Comparison of ENCODE assay signal across 13 cellular contexts in genomic region chr2:2271471-2271941, GRCh38. TPM values are rescaled to one million over a fixed set of nuclear protein-coding genes. Genes with fewer than 3 reads are reported as not detected.
DNase-seq lines count a peak whose midpoint lies in the region; ATAC-seq, FAIRE-seq and TF ChIP-seq lines count a peak whose summit lies in the region.
"Had no signal": no experiment of that assay in that cellular context is flagged by ENCODE, and none has a peak within 500 bp of the region (broad histone marks: within the 10 kb centered on the region; RNA-seq: fewer than 3 reads in every experiment).

No MANE protein-coding gene starts in this region.

- CTCF ChIA-PET in activated CD8-positive, alpha-beta T cell treated with anti-CD3 and anti-CD28 coated beads, Interleukin-2, amount 10 ng/mL, durations not matched to agents 7 days and 5 days (lab: Charles Lee) = no interaction called here

- H3K27me3 ChIP-seq in vagina = no peaks in the 10 kb centered on the region

- no peaks in the 10 kb centered on the region for H3K4me1 Mint-ChIP-seq in activated CD8-positive, alpha-beta T cell treated with anti-CD3 and anti-CD28 coated beads, Interleukin-2, amount 10 ng/mL, durations not matched to agents 7 days and 5 days (ENCODE audit: low read depth)
- H3K4me1 Mint-ChIP-seq: activated CD4-positive, alpha-beta memory T cell treated with anti-CD3 and anti-CD28 coated beads, Interleukin-2, amount 10 ng/mL, durations not matched to agents 7 days and 5 days; stimulated activated naive CD8-positive, alpha-beta T cell treated with anti-CD3 and anti-CD28 coated beads, Interleukin-15, amount 100 ng/mL, for 72 hours had no signal

- no peaks in the 10 kb centered on the region for H3K36me3 Mint-ChIP-seq in activated CD8-positive, alpha-beta T cell treated with anti-CD3 and anti-CD28 coated beads, Interleukin-2, amount 10 ng/mL, durations not matched to agents 7 days and 5 days (ENCODE audit: low read depth)

- no peak for TF ChIP-seq CTCF in vagina (IDR thresholded peaks at IDR 0.05)

- no peak overlapping the region for H3K27ac Mint-ChIP-seq in activated CD8-positive, alpha-beta T cell treated with anti-CD3 and anti-CD28 coated beads, Interleukin-2, amount 10 ng/mL, durations not matched to agents 7 days and 5 days
- H3K27ac Mint-ChIP-seq: activated CD4-positive, alpha-beta memory T cell treated with anti-CD3 and anti-CD28 coated beads, Interleukin-2, amount 10 ng/mL, durations not matched to agents 7 days and 5 days; stimulated activated naive CD8-positive, alpha-beta T cell treated with anti-CD3 and anti-CD28 coated beads, Interleukin-15, amount 100 ng/mL, for 72 hours had no signal

- H3K9me3 ChIP-seq in vagina = no peaks in the 10 kb centered on the region

- no peaks in the 10 kb centered on the region for H3K9me3 Mint-ChIP-seq in activated CD8-positive, alpha-beta T cell treated with anti-CD3 and anti-CD28 coated beads, Interleukin-2, amount 10 ng/mL, durations not matched to agents 7 days and 5 days (ENCODE audit: insufficient read depth)
- H3K9me3 Mint-ChIP-seq: activated CD4-positive, alpha-beta memory T cell treated with anti-CD3 and anti-CD28 coated beads, Interleukin-2, amount 10 ng/mL, durations not matched to agents 7 days and 5 days; stimulated activated naive CD8-positive, alpha-beta T cell treated with anti-CD3 and anti-CD28 coated beads, Interleukin-15, amount 100 ng/mL, for 72 hours had no signal

- intact Hi-C loops in Right ventricle myocardium superior (cut with DNase I) (no loop called here), cardiac septum (cut with DNase I) (no loop called here), vagina (cut with DNase I) (no loop called here)

- ATAC-seq in Right ventricle myocardium superior (ENCODE audit: poor library complexity) (peak; percentile 94), HG02798 (IDR thresholded peaks at IDR 0.05; ENCODE audit: poor library complexity, unreplicated experiment) (no peak)
- ATAC-seq in activated CD8-positive, alpha-beta T cell treated with anti-CD3 and anti-CD28 coated beads, Interleukin-2, amount 10 ng/mL, durations not matched to agents 7 days and 5 days = no peak
- ATAC-seq: stimulated activated naive CD8-positive, alpha-beta T cell treated with anti-CD3 and anti-CD28 coated beads, Interleukin-15, amount 100 ng/mL, for 72 hours had no signal

- TF ChIP-seq POLR2A in vagina (IDR thresholded peaks at IDR 0.05) = no peak

- H3K4me1 ChIP-seq in vagina = peaks cover 15% of the 10 kb centered on the region

- POLR2A ChIA-PET in activated CD8-positive, alpha-beta T cell treated with anti-CD3 and anti-CD28 coated beads, Interleukin-2, amount 10 ng/mL, durations not matched to agents 7 days and 5 days (lab: Charles Lee) = no interaction called here

- DNase-seq in Right ventricle myocardium superior (peak; percentile 69), cardiac septum (ENCODE audit: low spot score) (no peak), T1000 (lab: John Stamatoyannopoulos, UW) (peak; percentile 8), vagina (ENCODE audit: extremely low spot score in 2 of 2) (no peak), RKO (ENCODE audit: low spot score) (no peak)
- no peak for DNase-seq in activated CD8-positive, alpha-beta T cell treated with anti-CD3 and anti-CD28 coated beads, Interleukin-2, amount 10 ng/mL, durations not matched to agents 7 days and 5 days
- DNase-seq: activated CD4-positive, alpha-beta memory T cell treated with anti-CD3 and anti-CD28 coated beads, Interleukin-2, amount 10 ng/mL, durations not matched to agents 7 days and 5 days; AML-193; NCI-H1048; stimulated activated naive CD8-positive, alpha-beta T cell treated with anti-CD3 and anti-CD28 coated beads, Interleukin-15, amount 100 ng/mL, for 72 hours had no signal

- no peak overlapping the region for H3K4me3 ChIP-seq in vagina

- FAIRE-seq in islet of Langerhans (lab: Jason Lieb, UNC) = peak; percentile 98

- no peak overlapping the region for H3K4me3 Mint-ChIP-seq in activated CD8-positive, alpha-beta T cell treated with anti-CD3 and anti-CD28 coated beads, Interleukin-2, amount 10 ng/mL, durations not matched to agents 7 days and 5 days
- H3K4me3 Mint-ChIP-seq: activated CD4-positive, alpha-beta memory T cell treated with anti-CD3 and anti-CD28 coated beads, Interleukin-2, amount 10 ng/mL, durations not matched to agents 7 days and 5 days; stimulated activated naive CD8-positive, alpha-beta T cell treated with anti-CD3 and anti-CD28 coated beads, Interleukin-15, amount 100 ng/mL, for 72 hours had no signal

- peak overlapping the region; percentile 33 for H3K27ac ChIP-seq in vagina

- no peaks in the 10 kb centered on the region for H3K36me3 ChIP-seq in vagina

- no peaks in the 10 kb centered on the region for H3K27me3 Mint-ChIP-seq in activated CD8-positive, alpha-beta T cell treated with anti-CD3 and anti-CD28 coated beads, Interleukin-2, amount 10 ng/mL, durations not matched to agents 7 days and 5 days (ENCODE audit: low read depth)
- H3K27me3 Mint-ChIP-seq: activated CD4-positive, alpha-beta memory T cell treated with anti-CD3 and anti-CD28 coated beads, Interleukin-2, amount 10 ng/mL, durations not matched to agents 7 days and 5 days had no signal

RNA-seq across cellular contexts. Expression of gene MYT1L, which starts 59.6 kb away (rescaled TPM):
- total RNA-seq in Right ventricle myocardium superior (not detected), cardiac septum (not detected), vagina (1.2 TPM)
- total RNA-seq in activated CD8-positive, alpha-beta T cell treated with anti-CD3 and anti-CD28 coated beads, Interleukin-2, amount 10 ng/mL, durations not matched to agents 7 days and 5 days = not detected
- total RNA-seq: activated CD4-positive, alpha-beta memory T cell treated with anti-CD3 and anti-CD28 coated beads, Interleukin-2, amount 10 ng/mL, durations not matched to agents 7 days and 5 days; mesenteric fat pad had no signal

Comparison
In these comparisons a context has a peak if more than half of its experiments do, and no peak if none do; other contexts are left out.
1. DNase-seq: peak in Right ventricle myocardium superior (single experiment) and T1000 (single experiment); none in cardiac septum (single experiment), vagina (0 of 2), activated CD8-positive, alpha-beta T cell treated with anti-CD3 and anti-CD28 coated beads, Interleukin-2, amount 10 ng/mL, durations not matched to agents 7 days and 5 days (single experiment) and RKO (single experiment).